Comparison of ENCODE assay signal across 15 cellular contexts in genomic region chr5:113062869-113063508, GRCh38.
DNase-seq lines count a peak whose midpoint lies in the region; ATAC-seq, FAIRE-seq and TF ChIP-seq lines count a peak whose summit lies in the region.
"Had no signal": no experiment of that assay in that cellular context is flagged by ENCODE, and none has a peak within 500 bp of the region (broad histone marks: within the 10 kb centered on the region; RNA-seq: fewer than 3 reads in every experiment).

No MANE protein-coding gene starts in this region.

- H3K4me2 ChIP-seq in H1 (ENCODE audit: insufficient read depth in 1 of 2, low read depth in 2 of 2, low read length in 2 of 2): no peak overlapping the region

- H2AFZ ChIP-seq in H1 (ENCODE audit: low read length): no peak overlapping the region

- H3K14ac ChIP-seq in H1 (ENCODE audit: insufficient read length): no peak overlapping the region

- H3K79me1 ChIP-seq in H1 (ENCODE audit: low read depth, low read length): no peaks in the 10 kb centered on the region

- no peak for TF ChIP-seq RAD21 in H1 (IDR thresholded peaks at IDR 0.05 in 1 of 2, conservative IDR thresholded peaks at IDR 0.05 in 1 of 2; ENCODE audit: low read depth in 2 of 2, low read length in 2 of 2)

- peak overlapping the region; percentile 40; the same call in 1 of the 2 replicates for H2BK20ac ChIP-seq in H1 (ENCODE audit: low read length)

- peaks cover 2% of the 10 kb centered on the region for H3K36me3 Mint-ChIP-seq in activated naive CD4-positive, alpha-beta T cell treated with anti-CD3 and anti-CD28 coated beads, Interleukin-2, amount 50 U/mL, for 24 hours
- H3K36me3 Mint-ChIP-seq in activated CD8-positive, alpha-beta memory T cell treated with anti-CD3 and anti-CD28 coated beads, Interleukin-2, amount 10 ng/mL, durations not matched to agents 7 days and 5 days: peaks cover 4% of the 10 kb centered on the region
- H3K36me3 Mint-ChIP-seq in mesothelial cell of epicardium: peaks cover 25% of the 10 kb centered on the region

- no peak for ATAC-seq in activated CD8-positive, alpha-beta memory T cell treated with anti-CD3 and anti-CD28 coated beads, Interleukin-2, amount 10 ng/mL, durations not matched to agents 7 days and 5 days
- ATAC-seq in GM21367 (IDR thresholded peaks at IDR 0.05; ENCODE audit: unreplicated experiment): no peak
- ATAC-seq: gastrocnemius medialis had no signal

- H3K9me3 Mint-ChIP-seq in activated naive CD4-positive, alpha-beta T cell treated with anti-CD3 and anti-CD28 coated beads, Interleukin-2, amount 50 U/mL, for 24 hours: no peaks in the 10 kb centered on the region
- no peaks in the 10 kb centered on the region for H3K9me3 Mint-ChIP-seq in activated CD8-positive, alpha-beta memory T cell treated with anti-CD3 and anti-CD28 coated beads, Interleukin-2, amount 10 ng/mL, durations not matched to agents 7 days and 5 days (ENCODE audit: low read depth)
- no peaks in the 10 kb centered on the region for H3K9me3 Mint-ChIP-seq in mesothelial cell of epicardium

- no peak overlapping the region for H3K18ac ChIP-seq in H1 (ENCODE audit: extremely low read depth, low read length)

- peaks cover 0 to 8% (median 3%) of the 10 kb centered on the region in 4 experiments; a peak in 2 of 8 replicates for H3K36me3 ChIP-seq in H1 (ENCODE audit: control insufficient read depth in 2 of 4, insufficient read depth in 4 of 4, low read length in 3 of 4)
- peaks cover 0 to 25% (median 0%) of the 10 kb centered on the region in 3 donors for H3K36me3 ChIP-seq in tibial nerve

- H3K4me1 Mint-ChIP-seq in activated naive CD4-positive, alpha-beta T cell treated with anti-CD3 and anti-CD28 coated beads, Interleukin-2, amount 50 U/mL, for 24 hours: peaks cover 54% of the 10 kb centered on the region
- peaks cover 19% of the 10 kb centered on the region for H3K4me1 Mint-ChIP-seq in activated CD8-positive, alpha-beta memory T cell treated with anti-CD3 and anti-CD28 coated beads, Interleukin-2, amount 10 ng/mL, durations not matched to agents 7 days and 5 days
- H3K4me1 Mint-ChIP-seq in mesothelial cell of epicardium: peaks cover 39% of the 10 kb centered on the region

- POLR2A ChIA-PET in H1 (lab: Charles Lee; ENCODE audit: partially characterized antibody): interaction anchor here (0.6 kb wide), 1 partner anchor 32 kb away, joined by 3 read pairs; no protein-coding TSS in a partner anchor

- no peak overlapping the region for H3K56ac ChIP-seq in H1 (replicated peaks; ENCODE audit: insufficient read length, low read depth, low read length)

- H3K79me2 ChIP-seq in H1 (ENCODE audit: control insufficient read depth in 1 of 2, insufficient read depth in 2 of 2, low read length in 2 of 2): no peaks in the 10 kb centered on the region

- H3K4ac ChIP-seq in H1 (replicated peaks; ENCODE audit: insufficient read length, low read depth, low read length): no peak overlapping the region

- no peak overlapping the region for H2AK5ac ChIP-seq in H1 (ENCODE audit: low read depth, low read length)

- no peaks in the 10 kb centered on the region for H4K20me1 ChIP-seq in H1 (replicated peaks in 1 of 2; ENCODE audit: control insufficient read depth in 1 of 2, insufficient read depth in 2 of 2, low read length in 2 of 2)

- H3K9me3 ChIP-seq in H1 (ENCODE audit: insufficient read depth in 2 of 2, low read depth in 1 of 2, low read length in 1 of 2): no peaks in the 10 kb centered on the region
- H3K9me3 ChIP-seq in tibial nerve: no peaks in the 10 kb centered on the region
- H3K9me3 ChIP-seq: gastrocnemius medialis, spleen had no signal

- no peak overlapping the region for H3K9ac ChIP-seq in H1 (replicated peaks in 1 of 4; ENCODE audit: extremely low read depth in 1 of 4, low read depth in 3 of 4, low read length in 3 of 4)

- H3K27ac ChIP-seq in H1 (ENCODE audit: low read depth, low read length): no peak overlapping the region
- H3K27ac ChIP-seq in tibial nerve: peak overlapping the region in 3 of 4 donors; percentile 10 to 69 (median 47)
- H3K27ac ChIP-seq: gastrocnemius medialis, VCaP had no signal

- no peak overlapping the region for H2BK12ac ChIP-seq in H1 (ENCODE audit: low read depth, low read length)

- H2BK15ac ChIP-seq in H1 (ENCODE audit: low read length): no peak overlapping the region

- TF ChIP-seq EP300 in H1 (IDR thresholded peaks at IDR 0.05; ENCODE audit: borderline replicate concordance in 1 of 2, low read depth in 2 of 2, low read length in 2 of 2): no peak
- no peak for TF ChIP-seq EP300 in tibial nerve (IDR thresholded peaks at IDR 0.05)

- no peak overlapping the region for H3K4me3 Mint-ChIP-seq in activated naive CD4-positive, alpha-beta T cell treated with anti-CD3 and anti-CD28 coated beads, Interleukin-2, amount 50 U/mL, for 24 hours
- H3K4me3 Mint-ChIP-seq in activated CD8-positive, alpha-beta memory T cell treated with anti-CD3 and anti-CD28 coated beads, Interleukin-2, amount 10 ng/mL, durations not matched to agents 7 days and 5 days: no peak overlapping the region
- no peak overlapping the region for H3K4me3 Mint-ChIP-seq in mesothelial cell of epicardium

- TF ChIP-seq POLR2A in H1 (IDR thresholded peaks at IDR 0.05; ENCODE audit: control extremely low read depth in 1 of 2, low read depth in 2 of 2, low read length in 2 of 2): no peak
- no peak for TF ChIP-seq POLR2A in tibial nerve (IDR thresholded peaks at IDR 0.05)

- 93% methylated on average over 6 of the region's 6 CpGs; no CpG with 5 or more reads in 1 of the 2 experiments for WGBS in H1 (ENCODE audit: extremely low coverage in 1 of 2, insufficient coverage in 1 of 2, insufficient read length in 1 of 2, insufficient replicate concordance in 2 of 2, low coverage in 1 of 2, low lambda C conversion rate in 2 of 2, missing lambda C conversion rate in 1 of 2), 2 experiments
- WGBS in tibial nerve, 2 donors: 71 to 72% methylated on average over 6 of the region's 6 CpGs

- no peak overlapping the region for H3K4me3 ChIP-seq in H1 (ENCODE audit: extremely low read depth in 1 of 4, insufficient read depth in 2 of 4, low read depth in 3 of 4, low read length in 4 of 4)
- no peak overlapping the region for H3K4me3 ChIP-seq in tibial nerve
- H3K4me3 ChIP-seq: gastrocnemius medialis, spleen had no signal

- no peak overlapping the region for H4K5ac ChIP-seq in H1 (ENCODE audit: insufficient read length, low read depth, low read length)

- H3K27me3 Mint-ChIP-seq in activated naive CD4-positive, alpha-beta T cell treated with anti-CD3 and anti-CD28 coated beads, Interleukin-2, amount 50 U/mL, for 24 hours: no peaks in the 10 kb centered on the region
- no peaks in the 10 kb centered on the region for H3K27me3 Mint-ChIP-seq in activated CD8-positive, alpha-beta memory T cell treated with anti-CD3 and anti-CD28 coated beads, Interleukin-2, amount 10 ng/mL, durations not matched to agents 7 days and 5 days
- H3K27me3 Mint-ChIP-seq in mesothelial cell of epicardium (ENCODE audit: low read depth): no peaks in the 10 kb centered on the region

- CTCF ChIA-PET in H1 (lab: Charles Lee; ENCODE audit: partially characterized antibody): interaction anchor here (0.8 to 3.8 kb wide), 2 partner anchors 67 to 269 kb away, joined by 3 to 13 read pairs; no protein-coding TSS in a partner anchor
- CTCF ChIA-PET in activated CD8-positive, alpha-beta memory T cell treated with anti-CD3 and anti-CD28 coated beads, Interleukin-2, amount 10 ng/mL, durations not matched to agents 7 days and 5 days (lab: Charles Lee): interaction anchor here (1.1 kb wide), 1 partner anchor 267 kb away, joined by 3 read pairs; no protein-coding TSS in a partner anchor

- H4K8ac ChIP-seq in H1 (ENCODE audit: extremely low read depth, insufficient read depth, low read length): no peak overlapping the region

- no peak for FAIRE-seq in H1 (lab: Jason Lieb, UNC)

- H3K27me3 ChIP-seq in H1 (replicated peaks in 1 of 4; ENCODE audit: control insufficient read depth in 3 of 4, extremely low read depth in 1 of 4, insufficient read depth in 3 of 4, low read length in 3 of 4) (no peaks in the 10 kb centered on the region), tibial nerve (no peaks in the 10 kb centered on the region)
- H3K27me3 ChIP-seq: gastrocnemius medialis, spleen had no signal

- no peak overlapping the region for H4K91ac ChIP-seq in H1 (replicated peaks; ENCODE audit: insufficient read length, low read length)

- H2BK120ac ChIP-seq in H1 (replicated peaks; ENCODE audit: low read depth, low read length): no peak overlapping the region

- peak overlapping the region; percentile 20 for H3K27ac Mint-ChIP-seq in activated naive CD4-positive, alpha-beta T cell treated with anti-CD3 and anti-CD28 coated beads, Interleukin-2, amount 50 U/mL, for 24 hours
- no peak overlapping the region for H3K27ac Mint-ChIP-seq in activated CD8-positive, alpha-beta memory T cell treated with anti-CD3 and anti-CD28 coated beads, Interleukin-2, amount 10 ng/mL, durations not matched to agents 7 days and 5 days
- H3K27ac Mint-ChIP-seq in mesothelial cell of epicardium: no peak overlapping the region

- no peaks in the 10 kb centered on the region for H3K23me2 ChIP-seq in H1 (ENCODE audit: low read depth, low read length)

- H3K4me1 ChIP-seq in H1 (replicated peaks in 1 of 4; ENCODE audit: control insufficient read depth in 3 of 4, insufficient read depth in 4 of 4, low read length in 3 of 4): no peaks in the 10 kb centered on the region
- peaks cover 0 to 44% (median 12%) of the 10 kb centered on the region in 4 donors for H3K4me1 ChIP-seq in tibial nerve
- H3K4me1 ChIP-seq: gastrocnemius medialis had no signal

- DNase-seq in activated naive CD4-positive, alpha-beta T cell (lab: John Stamatoyannopoulos, UW): no peak
- DNase-seq in NCI-H2227 treated with DMSO at 0.1 percent for 48 hours (lab: John Stamatoyannopoulos, UW) (peak; percentile 38), H1 (ENCODE audit: low read depth in 1 of 2, low spot score in 2 of 2) (no peak), tibial nerve (ENCODE audit: low spot score in 2 of 2) (no peak), mesothelial cell of epicardium (ENCODE audit: low spot score in 2 of 2, unreplicated experiment in 2 of 2) (no peak)
- no peak for DNase-seq in activated CD8-positive, alpha-beta memory T cell treated with anti-CD3 and anti-CD28 coated beads, Interleukin-2, amount 10 ng/mL, durations not matched to agents 7 days and 5 days
- DNase-seq: activated naive CD4-positive, alpha-beta T cell treated with Interleukin-2 at 50 U/mL for 16 hours; gastrocnemius medialis; NCI-H1436 treated with DMSO at 0.1 percent for 48 hours; posterior cingulate gyrus; RPMI8226; spleen had no signal

- H3K23ac ChIP-seq in H1 (ENCODE audit: insufficient read length): no peak overlapping the region

- no peak overlapping the region for H2BK5ac ChIP-seq in H1 (ENCODE audit: low read depth, low read length)

- TF ChIP-seq CTCF in H1 (IDR thresholded peaks at IDR 0.05; ENCODE audit: control extremely low read depth in 1 of 3, insufficient read depth in 1 of 3, low read depth in 1 of 3, low read length in 3 of 3): no peak
- no peak for TF ChIP-seq CTCF in tibial nerve (IDR thresholded peaks at IDR 0.05)
- TF ChIP-seq CTCF in mesothelial cell of epicardium (IDR thresholded peaks at IDR 0.05; ENCODE audit: unreplicated experiment): no peak

TF ChIP-seq in H1, 55 proteins besides CTCF, POLR2A, EP300 and RAD21 (continues in another document):
- TF ChIP-seq CHD2 (IDR thresholded peaks at IDR 0.05; ENCODE audit: low read length) (no peak), CHD1 (IDR thresholded peaks at IDR 0.05; ENCODE audit: low read depth, low read length) (no peak), NRF1 (IDR thresholded peaks at IDR 0.05; ENCODE audit: low read depth, low read length) (no peak)
